In genomic region chr3:14203521-14204079, GRCh38 we compare ENCODE assay signal across 8 cellular contexts. TPM values are rescaled to one million over a fixed set of nuclear protein-coding genes. Genes with fewer than 3 reads are reported as not detected.
DNase-seq lines count a peak whose midpoint lies in the region; ATAC-seq lines count a peak whose summit lies in the region.

No MANE protein-coding gene starts in this region.

- H3K27ac Mint-ChIP-seq in T-helper 2 cell treated with Interferon-gamma antibody and Interleukin-4, amounts not matched to agents 5 μg/mL and 100 μg/mL, for 36 hours: no peak overlapping the region
- H3K27ac Mint-ChIP-seq in activated naive CD4-positive, alpha-beta T cell treated with anti-CD3 and anti-CD28 coated beads, Interleukin-2, amount 50 U/mL, for 72 hours: peak overlapping the region in 1 of 2 donors; percentile 61

- peaks cover 8% of the 10 kb centered on the region for H3K36me3 Mint-ChIP-seq in T-helper 2 cell treated with Interferon-gamma antibody and Interleukin-4, amounts not matched to agents 5 μg/mL and 100 μg/mL, for 36 hours (ENCODE audit: low read depth)
- H3K36me3 Mint-ChIP-seq in activated naive CD4-positive, alpha-beta T cell treated with anti-CD3 and anti-CD28 coated beads, Interleukin-2, amount 50 U/mL, for 72 hours: peaks cover 0 to 6% of the 10 kb centered on the region in 2 donors

- peaks cover 3% of the 10 kb centered on the region for H3K4me1 Mint-ChIP-seq in T-helper 2 cell treated with Interferon-gamma antibody and Interleukin-4, amounts not matched to agents 5 μg/mL and 100 μg/mL, for 36 hours (ENCODE audit: low read depth)

- H3K27me3 Mint-ChIP-seq in T-helper 2 cell treated with Interferon-gamma antibody and Interleukin-4, amounts not matched to agents 5 μg/mL and 100 μg/mL, for 36 hours (ENCODE audit: low read depth): no peaks in the 10 kb centered on the region

- peak in 3 of 5 experiments; percentile 5 to 61 (median 13) for DNase-seq in T-helper 2 cell
- DNase-seq in T-helper 2 cell treated with Interferon-gamma antibody and Interleukin-4, amounts not matched to agents 5 μg/mL and 100 μg/mL, for 36 hours (ENCODE audit: low spot score): no peak
- DNase-seq in Jurkat, Clone E6-1 (ENCODE audit: low read depth, low spot score): peak; percentile 67
- DNase-seq in RPMI7951 (ENCODE audit: low read depth): peak; percentile 76
- DNase-seq in activated naive CD4-positive, alpha-beta T cell treated with anti-CD3 and anti-CD28 coated beads, Interleukin-2, amount 50 U/mL, for 72 hours (ENCODE audit: low spot score in 2 of 2): peak in 1 of 2 donors; percentile 27
- peak; percentile 48 for DNase-seq in Right ventricle myocardium superior
- DNase-seq in posterior cingulate gyrus: peak in 7 of 10 donors; percentile 33 to 94 (median 74)

- H3K4me3 ChIP-seq in Jurkat, Clone E6-1 (ENCODE audit: low read length): no peak overlapping the region

- H3K9me3 Mint-ChIP-seq in T-helper 2 cell treated with Interferon-gamma antibody and Interleukin-4, amounts not matched to agents 5 μg/mL and 100 μg/mL, for 36 hours: no peaks in the 10 kb centered on the region
- no peaks in the 10 kb centered on the region for H3K9me3 Mint-ChIP-seq in activated naive CD4-positive, alpha-beta T cell treated with anti-CD3 and anti-CD28 coated beads, Interleukin-2, amount 50 U/mL, for 72 hours

- intact Hi-C loops in Right ventricle myocardium superior (cut with DNase I) (loop anchor here (2.0 to 5.0 kb wide), 2 partner anchors 59 to 265 kb away; no protein-coding TSS in a partner anchor), posterior cingulate gyrus (cut with DNase I) (loop anchor here (1.0 to 10.0 kb wide), 4 partner anchors 58 to 721 kb away; no protein-coding TSS in a partner anchor)

- no peak overlapping the region for H3K4me3 Mint-ChIP-seq in T-helper 2 cell treated with Interferon-gamma antibody and Interleukin-4, amounts not matched to agents 5 μg/mL and 100 μg/mL, for 36 hours

- peak; percentile 52 to 57 for ATAC-seq in activated naive CD4-positive, alpha-beta T cell treated with anti-CD3 and anti-CD28 coated beads, Interleukin-2, amount 50 U/mL, for 72 hours
- ATAC-seq in Right ventricle myocardium superior (ENCODE audit: poor library complexity) (peak; percentile 83), GM21528 (IDR thresholded peaks at IDR 0.05; ENCODE audit: low FRiP score, unreplicated experiment) (no peak)

RNA-seq across cellular contexts. Expression of gene LSM3, which starts 25.0 kb away (rescaled TPM):
- polyA plus RNA-seq in Jurkat, Clone E6-1 (2012; ENCODE audit: insufficient read depth, insufficient read length): 45.3 TPM
- total RNA-seq in RPMI7951 (2014; rRNA removed; shearing (Covaris generic)): 40.7 and 42.8 TPM in 2 replicates
- total RNA-seq in activated naive CD4-positive, alpha-beta T cell treated with anti-CD3 and anti-CD28 coated beads, Interleukin-2, amount 50 U/mL, for 72 hours: 10 to 100 TPM; 20.5 to 24.5 TPM
- total RNA-seq in Right ventricle myocardium superior: 16.8 TPM

RNA-seq across cellular contexts. Expression of gene XPC, which starts 25.2 kb away (rescaled TPM):
- polyA plus RNA-seq in Jurkat, Clone E6-1 (2012; ENCODE audit: insufficient read depth, insufficient read length): 24.8 TPM
- total RNA-seq in RPMI7951 (2014; rRNA removed; shearing (Covaris generic)): 19.6 and 21.2 TPM in 2 replicates
- total RNA-seq in activated naive CD4-positive, alpha-beta T cell treated with anti-CD3 and anti-CD28 coated beads, Interleukin-2, amount 50 U/mL, for 72 hours: 10 to 100 TPM; 24.5 to 51.4 TPM
- 7.7 TPM for total RNA-seq in Right ventricle myocardium superior
